In the genomic region with DNA sequence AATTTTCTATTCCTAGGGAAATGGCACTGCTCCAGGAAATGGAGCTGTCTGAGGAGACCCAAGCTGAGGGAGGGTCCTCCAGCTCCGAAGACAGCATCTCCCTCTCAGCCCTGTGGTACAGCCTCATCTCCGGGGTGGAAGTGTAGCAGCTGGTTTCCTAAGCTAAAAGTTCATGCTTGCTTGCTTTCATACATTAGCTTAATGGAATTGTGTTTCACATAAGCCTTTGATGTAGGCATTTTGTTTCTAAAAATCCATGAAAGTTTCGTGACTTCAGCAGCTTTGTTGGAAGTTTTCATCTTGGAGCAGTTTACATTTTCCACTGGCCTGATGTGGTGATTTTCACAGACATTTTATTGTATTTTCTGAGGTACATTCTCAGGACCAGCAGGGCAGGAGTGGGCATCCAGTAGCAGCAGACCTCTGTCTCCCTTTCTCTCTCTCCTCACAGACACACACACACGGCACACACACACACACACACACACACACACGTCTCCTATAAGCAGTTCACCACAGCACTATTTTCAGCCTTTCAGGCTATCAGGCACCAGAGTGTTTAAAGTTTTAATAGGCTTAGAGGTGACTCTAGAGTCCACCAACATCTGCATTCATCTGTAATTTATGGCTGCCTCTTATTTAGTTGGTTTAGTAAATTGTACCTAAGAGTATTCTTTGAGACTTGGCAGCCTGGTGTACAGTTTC, we compare ENCODE assay signal across 19 cellular contexts.
DNase-seq lines count a peak whose midpoint lies in the region; ATAC-seq and TF ChIP-seq lines count a peak whose summit lies in the region.
"Had no signal": no experiment of that assay in that cellular context is flagged by ENCODE, and none has a peak within 500 bp of the region (broad histone marks: within the 10 kb centered on the region; RNA-seq: fewer than 3 reads in every experiment).

No MANE protein-coding gene starts in this region.

- H3K9me3 ChIP-seq in mammary epithelial cell (replicated peaks; ENCODE audit: insufficient read depth, low read length), result no peaks in the 10 kb centered on the region
- no peaks in the 10 kb centered on the region for H3K9me3 ChIP-seq in breast epithelium
- no peaks in the 10 kb centered on the region for H3K9me3 ChIP-seq in neural progenitor cell (ENCODE audit: low read depth)
- H3K9me3 ChIP-seq in adrenal gland (replicated peaks in 1 of 3), result no peaks in the 10 kb centered on the region
- H3K9me3 ChIP-seq: BLaER1 treated with 17β-estradiol and CSF1 and Interleukin-3, amounts not matched to agents 10 nM and 100 nM; Peyer's patch had no signal

- H3K4me1 ChIP-seq in mammary epithelial cell (ENCODE audit: insufficient read depth, low read length) (peaks cover 8% of the 10 kb centered on the region), breast epithelium (no peaks in the 10 kb centered on the region), neural progenitor cell (peaks cover 21% of the 10 kb centered on the region), foreskin keratinocyte (no peaks in the 10 kb centered on the region), adrenal gland (replicated peaks in 1 of 2) (no peaks in the 10 kb centered on the region)
- H3K4me1 ChIP-seq: BLaER1 treated with 17β-estradiol and CSF1 and Interleukin-3, amounts not matched to agents 10 nM and 100 nM; Peyer's patch had no signal

- ATAC-seq in foreskin keratinocyte, result no peak
- ATAC-seq: HCT116 had no signal

- peaks cover 2% of the 10 kb centered on the region for H3K27me3 Mint-ChIP-seq in neural progenitor cell (ENCODE audit: insufficient read depth, low read depth)

- TF ChIP-seq CTCF in mammary epithelial cell (conservative IDR thresholded peaks at IDR 0.05 in 1 of 2, IDR thresholded peaks at IDR 0.05 in 1 of 2; ENCODE audit: extremely low read depth in 1 of 2, insufficient read depth in 1 of 2, low read depth in 1 of 2, low read length in 2 of 2) (no peak), breast epithelium (IDR thresholded peaks at IDR 0.05) (no peak), fibroblast of mammary gland (conservative IDR thresholded peaks at IDR 0.05; ENCODE audit: control insufficient read depth, insufficient read depth, low read depth, low read length) (no peak), neural progenitor cell (IDR thresholded peaks at IDR 0.05) (no peak), foreskin keratinocyte (conservative IDR thresholded peaks at IDR 0.05) (no peak), adrenal gland (IDR thresholded peaks at IDR 0.05) (no peak)

- no peaks in the 10 kb centered on the region for H3K79me2 ChIP-seq in mammary epithelial cell (ENCODE audit: insufficient read depth, low read length)
- no peaks in the 10 kb centered on the region for H3K79me2 ChIP-seq in neural progenitor cell (ENCODE audit: low read depth)

- WGBS in mammary epithelial cell (ENCODE audit: low coverage, missing lambda C conversion rate), result 67% methylated on average over 4 of the region's 5 CpGs
- 49 to 58% (median 54%) methylated on average over 5 of the region's 5 CpGs for WGBS in adrenal gland, 4 donors

- DNase-seq in mammary epithelial cell (no peak), breast epithelium (ENCODE audit: low spot score in 2 of 2) (no peak), fibroblast of mammary gland (ENCODE audit: low read depth) (peak; percentile 42), neural progenitor cell (ENCODE audit: low spot score) (peak; percentile 20), nucleus accumbens (lab: John Stamatoyannopoulos, UW) (no peak), foreskin keratinocyte (no peak), adrenal gland (no peak)
- no peak for DNase-seq in activated CD8-positive, alpha-beta memory T cell treated with anti-CD3 and anti-CD28 coated beads for 24 hours
- DNase-seq: 8988T, COR-L47, Karpas-422, MM.1S, NCI-H1417, NCI-H2029, NCI-H2171 treated with DMSO at 0.1 percent for 48 hours, NCI-H510A, Peyer's patch had no signal

- intact Hi-C loops in mammary epithelial cell (cut with micrococcal nuclease) (no loop called here), breast epithelium (cut with DNase I; ENCODE audit: low total_unique reads) (no loop called here), adrenal gland (cut with DNase I) (no loop called here)

- in situ Hi-C loops in mammary epithelial cell (cut with MboI; ENCODE audit: low sequenced_read_pairs in 2 of 2), result no loop called here

- H3K36me3 ChIP-seq in mammary epithelial cell (ENCODE audit: insufficient read depth, low read length), result no peaks in the 10 kb centered on the region
- no peaks in the 10 kb centered on the region for H3K36me3 ChIP-seq in breast epithelium
- no peaks in the 10 kb centered on the region for H3K36me3 ChIP-seq in neural progenitor cell
- no peaks in the 10 kb centered on the region for H3K36me3 ChIP-seq in adrenal gland (replicated peaks in 1 of 2)
- H3K36me3 ChIP-seq: BLaER1 treated with 17β-estradiol and CSF1 and Interleukin-3, amounts not matched to agents 10 nM and 100 nM; Peyer's patch had no signal

- H3K27me3 ChIP-seq in mammary epithelial cell (ENCODE audit: insufficient read depth, low read length) (no peaks in the 10 kb centered on the region), breast epithelium (no peaks in the 10 kb centered on the region), neural progenitor cell (no peaks in the 10 kb centered on the region), foreskin keratinocyte (no peaks in the 10 kb centered on the region), adrenal gland (no peaks in the 10 kb centered on the region)
- H3K27me3 ChIP-seq: BLaER1 treated with 17β-estradiol and CSF1 and Interleukin-3, amounts not matched to agents 10 nM and 100 nM; Peyer's patch had no signal

- peak overlapping the region; percentile 52 for H3K27ac Mint-ChIP-seq in neural progenitor cell

- H3F3A ChIP-seq in neural progenitor cell (ENCODE audit: low read depth), result no peaks in the 10 kb centered on the region

- H4K20me1 ChIP-seq in mammary epithelial cell (ENCODE audit: insufficient read depth, low read length) (no peaks in the 10 kb centered on the region), neural progenitor cell (ENCODE audit: low read depth) (no peaks in the 10 kb centered on the region)
- H4K20me1 ChIP-seq: BLaER1 treated with 17β-estradiol and CSF1 and Interleukin-3, amounts not matched to agents 10 nM and 100 nM had no signal

- CTCF ChIA-PET in mammary epithelial cell (lab: Charles Lee; ENCODE audit: low non-redundant PET), result no interaction called here

- peaks cover 7% of the 10 kb centered on the region for H3K36me3 Mint-ChIP-seq in neural progenitor cell

- BruUV-seq in mammary epithelial cell (replicated peaks; lab: Mats Ljungman, UMichigan), result no TSS peak

- H3K9me3 Mint-ChIP-seq in neural progenitor cell, result peaks cover 10% of the 10 kb centered on the region

- no peak overlapping the region for H3K9ac ChIP-seq in mammary epithelial cell (ENCODE audit: insufficient read depth, low read length)
- H3K9ac ChIP-seq in neural progenitor cell, result no peak overlapping the region
- H3K9ac ChIP-seq: BLaER1 treated with 17β-estradiol and CSF1 and Interleukin-3, amounts not matched to agents 10 nM and 100 nM had no signal

- dilution Hi-C loops in mammary epithelial cell (cut with HindIII; ENCODE audit: low sequenced_read_pairs), result no loop called here

- peak overlapping the region; percentile 20 for H2AFZ ChIP-seq in mammary epithelial cell (ENCODE audit: low read depth, low read length)
- H2AFZ ChIP-seq in neural progenitor cell (replicated peaks), result no peak overlapping the region

- no peak overlapping the region for H3K4me3 ChIP-seq in mammary epithelial cell (replicated peaks in 1 of 3; ENCODE audit: insufficient read depth in 1 of 3, low read depth in 2 of 3, low read length in 3 of 3)
- no peak overlapping the region for H3K4me3 ChIP-seq in breast epithelium
- no peak overlapping the region for H3K4me3 ChIP-seq in fibroblast of mammary gland (ENCODE audit: control insufficient read depth, low read depth, low read length)
- no peak overlapping the region for H3K4me3 ChIP-seq in neural progenitor cell
- H3K4me3 ChIP-seq in adrenal gland, result no peak overlapping the region
- H3K4me3 ChIP-seq: BLaER1 treated with 17β-estradiol and CSF1 and Interleukin-3, amounts not matched to agents 10 nM and 100 nM; Peyer's patch had no signal

- TF ChIP-seq POLR2A in breast epithelium (IDR thresholded peaks at IDR 0.05) (no peak), adrenal gland (IDR thresholded peaks at IDR 0.05) (no peak)

- H3K4me1 Mint-ChIP-seq in neural progenitor cell, result peaks cover 17% of the 10 kb centered on the region

- no peak overlapping the region for H3K27ac ChIP-seq in mammary epithelial cell (ENCODE audit: insufficient read depth, low read depth, low read length)
- H3K27ac ChIP-seq in breast epithelium, result peak overlapping the region in 1 of 2 donors; percentile 12
- H3K27ac ChIP-seq in neural progenitor cell, result no peak overlapping the region
- no peak overlapping the region for H3K27ac ChIP-seq in foreskin keratinocyte
- H3K27ac ChIP-seq in adrenal gland, result no peak overlapping the region
- H3K27ac ChIP-seq: BLaER1 treated with 17β-estradiol and CSF1 and Interleukin-3, amounts not matched to agents 10 nM and 100 nM; Peyer's patch had no signal

- H3K4me2 ChIP-seq in mammary epithelial cell (ENCODE audit: insufficient read depth, low read depth, low read length) (no peak overlapping the region), neural progenitor cell (no peak overlapping the region)
- H3K4me2 ChIP-seq: BLaER1 treated with 17β-estradiol and CSF1 and Interleukin-3, amounts not matched to agents 10 nM and 100 nM had no signal

- no peak overlapping the region for H3K4me3 Mint-ChIP-seq in neural progenitor cell

Comparison
In these comparisons a context has a peak if more than half of its experiments do, and no peak if none do; other contexts are left out.
1. DNase-seq: peak in fibroblast of mammary gland (single experiment) and neural progenitor cell (single experiment); none in mammary epithelial cell (single experiment), breast epithelium (0 of 2), nucleus accumbens (0 of 56), foreskin keratinocyte (0 of 2), adrenal gland (0 of 7) and activated CD8-positive, alpha-beta memory T cell treated with anti-CD3 and anti-CD28 coated beads for 24 hours (single experiment).